In the genomic region with DNA sequence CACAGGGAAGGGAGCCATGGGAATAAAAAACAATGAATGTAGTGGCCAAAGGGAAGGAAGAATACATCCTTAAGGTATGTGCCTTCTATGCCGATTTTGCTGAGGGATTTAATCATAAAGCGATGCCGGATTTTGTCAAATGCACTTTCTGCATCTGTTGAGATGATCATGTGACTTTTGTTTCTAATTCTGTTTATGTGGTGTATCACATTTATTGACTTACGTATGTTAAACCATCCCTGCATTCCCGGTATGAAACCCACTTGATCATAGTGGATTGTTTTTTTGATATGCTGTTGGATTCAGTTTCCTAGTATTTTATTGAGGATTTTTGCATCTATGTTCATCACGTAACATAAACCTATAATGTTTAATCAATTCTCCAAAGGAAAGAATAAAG, we compare ENCODE assay signal across 7 cellular contexts.
"Had no signal": no experiment of that assay in that cellular context is flagged by ENCODE, and none has a peak within 500 bp of the region (broad histone marks: within the 10 kb centered on the region; RNA-seq: fewer than 3 reads in every experiment).

No MANE protein-coding gene starts in this region.

- H3K4me2 ChIP-seq: KMS-11 had no signal

- ATAC-seq: HepG2 had no signal

- FAIRE-seq: HepG2, HTR-8/SVneo had no signal

- DNase-seq: IMR-90, KBM-7, KG1 had no signal

- H3K27ac ChIP-seq: HL-60, KMS-11 had no signal

- H3K9ac ChIP-seq: KMS-11 had no signal
